8 cellular contexts compared by ENCODE assay signal in the genomic region with DNA sequence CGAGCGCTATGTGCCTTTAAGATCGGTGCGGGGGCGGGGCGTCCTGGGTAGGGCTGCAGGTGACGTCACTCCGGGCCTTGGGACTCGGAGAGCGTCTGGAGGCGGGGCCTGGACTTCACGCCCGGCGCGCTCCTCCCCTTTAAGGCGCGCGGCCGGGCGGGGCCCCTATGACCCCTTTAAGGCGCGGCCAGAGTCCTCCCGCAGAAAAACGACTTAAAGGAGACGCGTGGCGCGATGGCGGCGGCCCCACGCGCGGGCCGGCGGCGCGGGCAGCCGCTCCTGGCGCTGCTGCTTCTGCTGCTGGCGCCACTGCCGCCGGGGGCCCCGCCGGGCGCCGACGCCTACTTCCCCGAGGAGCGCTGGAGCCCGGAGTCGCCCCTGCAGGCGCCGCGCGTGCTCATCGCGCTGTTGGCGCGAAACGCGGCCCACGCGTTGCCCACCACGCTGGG. TPM values are rescaled to one million over a fixed set of nuclear protein-coding genes. Genes with fewer than 3 reads are reported as not detected.
DNase-seq lines count a peak whose midpoint lies in the region; ATAC-seq and TF ChIP-seq lines count a peak whose summit lies in the region.

Gene COLGALT1 (plus strand): TSS at position 170 of the 449 bp plus-strand sequence. CDS start 65 bp downstream, at position 235.

- peak; percentile 81 for DNase-seq in NCI-H2081 treated with DMSO at 0.1 percent for 48 hours (lab: John Stamatoyannopoulos, UW)
- peak; percentile 84 for DNase-seq in T1000 (lab: John Stamatoyannopoulos, UW)
- peak; percentile 89 for DNase-seq in astrocyte of the cerebellum (ENCODE audit: low read depth)
- DNase-seq in hepatic stellate cell (ENCODE audit: low spot score), result peak; percentile 97
- DNase-seq in renal cortical epithelial cell (ENCODE audit: low read depth), result peak; percentile 86
- DNase-seq in aorta, result peak; percentile 99 to 100

- H3K9me3 ChIP-seq in aorta (ENCODE audit: control insufficient read depth, low read length), result no peaks in the 10 kb centered on the region

- 0 to 1% methylated on average over 53 to 64 of the region's 64 CpGs for WGBS in aorta, 2 donors

- H3K36me3 ChIP-seq in aorta (ENCODE audit: control insufficient read depth in 1 of 2, insufficient read depth in 2 of 2, low read length in 1 of 2), result peaks cover 0 to 4% of the 10 kb centered on the region in 2 donors

- intact Hi-C loops in aorta (cut with DNase I), result no loop called here

- in situ Hi-C loops in astrocyte of the cerebellum (cut with HindIII; ENCODE audit: low sequenced_read_pairs), result no loop called here

- ATAC-seq in GM18502 (IDR thresholded peaks at IDR 0.05; ENCODE audit: poor library complexity, unreplicated experiment), result peak; percentile 90
- ATAC-seq in HG02981 (IDR thresholded peaks at IDR 0.05; ENCODE audit: unreplicated experiment), result peak; percentile 92
- ATAC-seq in aorta (ENCODE audit: low FRiP score), result peak; percentile 99

- no peaks in the 10 kb centered on the region for H3K27me3 ChIP-seq in aorta (ENCODE audit: control insufficient read depth in 1 of 2, insufficient read depth in 2 of 2, low read length in 1 of 2)

- peak within 1 kb of the TSS; percentile 84 for H3K4me3 ChIP-seq in astrocyte of the cerebellum (ENCODE audit: low read depth, low read length)
- peak within 1 kb of the TSS; percentile 73 to 85 for H3K4me3 ChIP-seq in aorta (ENCODE audit: low read length in 2 of 2)

- TF ChIP-seq CTCF in astrocyte of the cerebellum (IDR thresholded peaks at IDR 0.05; ENCODE audit: low read depth, low read length, missing control alignments), result no peak

- H3K4me1 ChIP-seq in aorta (ENCODE audit: control insufficient read depth in 1 of 2, insufficient read depth in 2 of 2, low read length in 2 of 2), result no peaks in the 10 kb centered on the region

- H3K27ac ChIP-seq in aorta (ENCODE audit: low read depth in 1 of 2, low read length in 2 of 2), result no peak within 1 kb of the TSS

RNA-seq across cellular contexts. Expression of gene COLGALT1, which starts in this region (rescaled TPM):
- total RNA-seq in renal cortical epithelial cell (53.9 and 75.0 TPM in 2 replicates), aorta (10 to 100 TPM; 67.1 to 91.2 TPM)
- polyA plus RNA-seq in aorta, result 10 to 100 TPM; 26.3 to 45.6 TPM
